In the genomic region with DNA sequence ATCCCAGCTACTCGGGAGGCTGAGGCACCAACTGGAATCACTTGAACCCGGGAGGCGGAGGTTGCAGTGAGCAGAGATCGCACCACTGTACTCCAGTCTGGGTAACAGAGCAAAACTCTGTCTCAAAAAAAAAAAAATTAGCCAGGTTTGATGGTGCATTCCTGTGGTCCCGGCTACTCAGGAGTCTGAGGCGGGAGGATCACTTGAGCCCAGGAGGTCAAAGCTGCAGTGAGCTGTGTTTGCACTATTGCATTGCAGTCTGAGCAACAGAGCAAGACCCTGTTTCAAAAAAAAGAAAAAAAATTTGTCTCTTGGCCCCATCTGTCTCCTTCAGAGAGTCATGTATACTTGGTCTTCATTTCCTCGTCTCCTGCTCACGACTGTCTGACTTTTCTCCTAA, we compare ENCODE assay signal across 11 cellular contexts. TPM values are rescaled to one million over a fixed set of nuclear protein-coding genes. Genes with fewer than 3 reads are reported as not detected.
A peak's percentile ranks its signal among the peaks of the same experiment; 100 is the strongest.
DNase-seq lines count a peak whose midpoint lies in the region; ATAC-seq and TF ChIP-seq lines count a peak whose summit lies in the region.
"Had no signal": no experiment of that assay in that cellular context is flagged by ENCODE, and none has a peak within 500 bp of the region (broad histone marks: within the 10 kb centered on the region; RNA-seq: fewer than 3 reads in every experiment).

No MANE protein-coding gene starts in this region.

- no peak for TF ChIP-seq CTCF in foreskin fibroblast (IDR thresholded peaks at IDR 0.05; ENCODE audit: low read depth, low read length)

- no peak for ATAC-seq in activated T-cell treated with anti-CD3 and anti-CD28 coated beads, Interleukin-2, amount 50 U/mL, for 72 hours (replicated peaks in 1 of 2)
- no peak for ATAC-seq in T-cell (replicated peaks in 1 of 4)
- no peak for ATAC-seq in stimulated activated naive B cell treated with anti-CD40 and anti-IgM and Interleukin-4, amounts not matched to agents 10 μg/mL and 1 μg/mL and 100 μg/mL, for 72 hours (replicated peaks)
- ATAC-seq: pancreas had no signal

- H3K4me1 Mint-ChIP-seq in activated T-cell treated with anti-CD3 and anti-CD28 coated beads, Interleukin-2, amount 50 U/mL, for 72 hours (ENCODE audit: low read depth) = peaks cover 62% of the 10 kb centered on the region
- H3K4me1 Mint-ChIP-seq in T-cell = peaks cover 70 to 79% (median 78%) of the 10 kb centered on the region in 3 donors
- H3K4me1 Mint-ChIP-seq in stimulated activated naive B cell treated with anti-CD40 and anti-IgM and Interleukin-4, amounts not matched to agents 10 μg/mL and 1 μg/mL and 100 μg/mL, for 72 hours = peaks cover 36 to 61% of the 10 kb centered on the region in 2 donors

- no peaks in the 10 kb centered on the region for H3K27me3 Mint-ChIP-seq in activated T-cell treated with anti-CD3 and anti-CD28 coated beads, Interleukin-2, amount 50 U/mL, for 72 hours (ENCODE audit: low read depth)
- H3K27me3 Mint-ChIP-seq in T-cell = no peaks in the 10 kb centered on the region
- no peaks in the 10 kb centered on the region for H3K27me3 Mint-ChIP-seq in stimulated activated naive B cell treated with anti-CD40 and anti-IgM and Interleukin-4, amounts not matched to agents 10 μg/mL and 1 μg/mL and 100 μg/mL, for 72 hours

- no peaks in the 10 kb centered on the region for H3K9me3 Mint-ChIP-seq in activated T-cell treated with anti-CD3 and anti-CD28 coated beads, Interleukin-2, amount 50 U/mL, for 72 hours
- no peaks in the 10 kb centered on the region for H3K9me3 Mint-ChIP-seq in T-cell
- no peaks in the 10 kb centered on the region for H3K9me3 Mint-ChIP-seq in stimulated activated naive B cell treated with anti-CD40 and anti-IgM and Interleukin-4, amounts not matched to agents 10 μg/mL and 1 μg/mL and 100 μg/mL, for 72 hours

- peaks cover 11 to 12% of the 10 kb centered on the region in 2 donors for H3K36me3 Mint-ChIP-seq in activated T-cell treated with anti-CD3 and anti-CD28 coated beads, Interleukin-2, amount 50 U/mL, for 72 hours (ENCODE audit: insufficient read depth in 2 of 2)
- H3K36me3 Mint-ChIP-seq in T-cell = peaks cover 24% of the 10 kb centered on the region
- peaks cover 26 to 54% of the 10 kb centered on the region in 2 donors for H3K36me3 Mint-ChIP-seq in stimulated activated naive B cell treated with anti-CD40 and anti-IgM and Interleukin-4, amounts not matched to agents 10 μg/mL and 1 μg/mL and 100 μg/mL, for 72 hours

- H3K27ac Mint-ChIP-seq in activated T-cell treated with anti-CD3 and anti-CD28 coated beads, Interleukin-2, amount 50 U/mL, for 72 hours = peak overlapping the region; percentile 3
- H3K27ac Mint-ChIP-seq in T-cell = peak overlapping the region; percentile 31 to 68
- H3K27ac Mint-ChIP-seq in stimulated activated naive B cell treated with anti-CD40 and anti-IgM and Interleukin-4, amounts not matched to agents 10 μg/mL and 1 μg/mL and 100 μg/mL, for 72 hours = peak overlapping the region; percentile 48

- POLR2A ChIA-PET in T-cell (lab: Charles Lee) = interaction anchor here in 1 of 2 donors (0.6 kb wide), 1 partner anchor 49 kb away, joined by 4 read pairs; no protein-coding TSS in a partner anchor

- CTCF ChIA-PET in T-cell (lab: Charles Lee) = no interaction called here

- H3K4me3 Mint-ChIP-seq in activated T-cell treated with anti-CD3 and anti-CD28 coated beads, Interleukin-2, amount 50 U/mL, for 72 hours = peak overlapping the region; percentile 29 to 88
- H3K4me3 Mint-ChIP-seq in T-cell = peak overlapping the region; percentile 41 to 90 (median 64)
- H3K4me3 Mint-ChIP-seq in stimulated activated naive B cell treated with anti-CD40 and anti-IgM and Interleukin-4, amounts not matched to agents 10 μg/mL and 1 μg/mL and 100 μg/mL, for 72 hours = peak overlapping the region; percentile 94 to 99

- H3K4me3 ChIP-seq in foreskin fibroblast (ENCODE audit: low read depth in 1 of 2, low read length in 2 of 2) = peak overlapping the region; percentile 87 to 98

- no peak for DNase-seq in activated T-cell treated with anti-CD3 and anti-CD28 coated beads, Interleukin-2, amount 50 U/mL, for 72 hours
- DNase-seq in activated T-cell treated with anti-CD3 and anti-CD28 coated beads for 4 hours = no peak
- DNase-seq in T-cell = no peak
- no peak for DNase-seq in foreskin fibroblast
- DNase-seq in stimulated activated naive B cell treated with anti-CD40 and anti-IgM and Interleukin-4, amounts not matched to agents 10 μg/mL and 1 μg/mL and 100 μg/mL, for 72 hours = no peak
- DNase-seq in effector CD4-positive, alpha-beta T cell = no peak
- no peak for DNase-seq in nucleus accumbens (lab: John Stamatoyannopoulos, UW)
- no peak for DNase-seq in activated CD4-positive, alpha-beta T cell treated with anti-CD3 and anti-CD28 coated beads, Interleukin-2, amount 50 U/mL, for 48 hours
- DNase-seq: activated CD8-positive, alpha-beta memory T cell treated with anti-CD3 and anti-CD28 coated beads for 24 hours; pancreas; RPMI8226 had no signal

RNA-seq across cellular contexts. Expression of a gene that starts 1.6 kb away (rescaled TPM):
- 10 to 100 TPM; 28.8 to 33.4 TPM for total RNA-seq in activated T-cell treated with anti-CD3 and anti-CD28 coated beads, Interleukin-2, amount 50 U/mL, for 72 hours
- total RNA-seq in T-cell = 10 to 100 TPM; 38.9 to 61.5 (median 55.1) TPM

RNA-seq across cellular contexts. Expression of a gene that starts 42.1 kb away (rescaled TPM):
- 10 to 100 TPM; 93.5 to 94.2 TPM for total RNA-seq in activated T-cell treated with anti-CD3 and anti-CD28 coated beads, Interleukin-2, amount 50 U/mL, for 72 hours
- total RNA-seq in T-cell = 100 to 1,000 TPM; 170 to 412 (median 206) TPM

RNA-seq across cellular contexts. Expression of a gene that starts 47.4 kb away (rescaled TPM):
- total RNA-seq in activated T-cell treated with anti-CD3 and anti-CD28 coated beads, Interleukin-2, amount 50 U/mL, for 72 hours = 100 to 1,000 TPM; 276 to 351 TPM
- 100 to 1,000 TPM; 275 to 350 (median 307) TPM for total RNA-seq in T-cell

RNA-seq across cellular contexts. Expression of a gene that starts 52.3 kb away (rescaled TPM):
- 1 to 10 TPM; 6.4 to 7.7 TPM for total RNA-seq in activated T-cell treated with anti-CD3 and anti-CD28 coated beads, Interleukin-2, amount 50 U/mL, for 72 hours
- 10 to 100 TPM; 15.3 to 27.9 (median 16.4) TPM for total RNA-seq in T-cell
